ENCODE assay signal across 20 cellular contexts in the genomic region with DNA sequence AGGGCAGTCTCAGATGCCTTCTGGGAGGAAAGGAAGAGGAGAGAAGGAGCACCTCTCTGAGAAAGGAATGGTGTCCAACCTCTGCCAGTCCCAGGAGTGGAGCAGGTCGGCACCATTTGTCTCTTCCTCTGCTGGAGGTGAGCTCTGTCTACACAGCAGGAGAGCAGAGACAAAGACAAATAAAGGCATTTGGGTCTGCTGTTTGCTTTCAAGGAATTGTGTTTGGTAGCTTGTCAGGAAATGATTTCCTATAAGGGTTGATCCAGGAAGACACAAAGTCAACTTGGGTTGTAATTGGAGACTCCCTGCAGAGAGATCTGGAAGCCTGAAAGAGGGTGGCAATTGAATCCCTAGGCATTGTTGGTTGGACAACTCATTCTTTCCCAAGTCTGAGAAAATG.
"Had no signal": no experiment of that assay in that cellular context is flagged by ENCODE, and none has a peak within 500 bp of the region (broad histone marks: within the 10 kb centered on the region; RNA-seq: fewer than 3 reads in every experiment).

No MANE protein-coding gene starts in this region.

- ATAC-seq: body of pancreas; esophagus mucosa; left lobe of liver; naive thymus-derived CD4-positive, alpha-beta T cell; T-helper 17 cell had no signal

- H3K27ac Mint-ChIP-seq: activated naive CD8-positive, alpha-beta T cell treated with anti-CD3 and anti-CD28 coated beads, Interleukin-2, amount 10 ng/mL, durations not matched to agents 7 days and 5 days; immature natural killer cell; naive thymus-derived CD4-positive, alpha-beta T cell; T-helper 17 cell had no signal

- H3K4me1 Mint-ChIP-seq: activated naive CD8-positive, alpha-beta T cell treated with anti-CD3 and anti-CD28 coated beads, Interleukin-2, amount 10 ng/mL, durations not matched to agents 7 days and 5 days; immature natural killer cell; T-helper 17 cell had no signal

- DNase-seq: activated CD4-positive, alpha-beta T cell treated with anti-CD3 and anti-CD28 coated beads for 4 hours; activated CD4-positive, alpha-beta T cell treated with anti-CD3 and anti-CD28 coated beads, Interleukin-2, amount 50 U/mL, for 48 hours; activated CD4-positive, CD25-positive, alpha-beta regulatory T cell; activated CD8-positive, alpha-beta memory T cell treated with anti-CD3 and anti-CD28 coated beads, Interleukin-2, amount 50 U/mL, for 48 hours; activated naive CD4-positive, alpha-beta T cell treated with Interleukin-2 at 50 U/mL for 16 hours; activated naive CD8-positive, alpha-beta T cell treated with anti-CD3 and anti-CD28 coated beads, Interleukin-2, amount 10 ng/mL, durations not matched to agents 7 days and 5 days; activated T-cell treated with anti-CD3 and anti-CD28 coated beads, Interleukin-2, amount 50 U/mL, for 48 hours; amygdala; body of pancreas; foreskin melanocyte; immature natural killer cell; naive thymus-derived CD4-positive, alpha-beta T cell; ovary; spleen; stimulated activated CD4-positive, alpha-beta T cell treated with anti-CD3 and anti-CD28 coated beads, Interleukin-4, amount 100 ng/mL, for 1 hour; stimulated activated naive CD4-positive, alpha-beta T cell; T-helper 17 cell; upper lobe of left lung had no signal

- H3K9me3 Mint-ChIP-seq: activated naive CD8-positive, alpha-beta T cell treated with anti-CD3 and anti-CD28 coated beads, Interleukin-2, amount 10 ng/mL, durations not matched to agents 7 days and 5 days; naive thymus-derived CD4-positive, alpha-beta T cell had no signal

- H3K4me3 Mint-ChIP-seq: activated naive CD8-positive, alpha-beta T cell treated with anti-CD3 and anti-CD28 coated beads, Interleukin-2, amount 10 ng/mL, durations not matched to agents 7 days and 5 days; immature natural killer cell; naive thymus-derived CD4-positive, alpha-beta T cell; T-helper 17 cell had no signal

- H3K36me3 Mint-ChIP-seq: activated naive CD8-positive, alpha-beta T cell treated with anti-CD3 and anti-CD28 coated beads, Interleukin-2, amount 10 ng/mL, durations not matched to agents 7 days and 5 days; immature natural killer cell; naive thymus-derived CD4-positive, alpha-beta T cell had no signal
